Comparison of ENCODE assay signal across 8 cellular contexts in the genomic region with DNA sequence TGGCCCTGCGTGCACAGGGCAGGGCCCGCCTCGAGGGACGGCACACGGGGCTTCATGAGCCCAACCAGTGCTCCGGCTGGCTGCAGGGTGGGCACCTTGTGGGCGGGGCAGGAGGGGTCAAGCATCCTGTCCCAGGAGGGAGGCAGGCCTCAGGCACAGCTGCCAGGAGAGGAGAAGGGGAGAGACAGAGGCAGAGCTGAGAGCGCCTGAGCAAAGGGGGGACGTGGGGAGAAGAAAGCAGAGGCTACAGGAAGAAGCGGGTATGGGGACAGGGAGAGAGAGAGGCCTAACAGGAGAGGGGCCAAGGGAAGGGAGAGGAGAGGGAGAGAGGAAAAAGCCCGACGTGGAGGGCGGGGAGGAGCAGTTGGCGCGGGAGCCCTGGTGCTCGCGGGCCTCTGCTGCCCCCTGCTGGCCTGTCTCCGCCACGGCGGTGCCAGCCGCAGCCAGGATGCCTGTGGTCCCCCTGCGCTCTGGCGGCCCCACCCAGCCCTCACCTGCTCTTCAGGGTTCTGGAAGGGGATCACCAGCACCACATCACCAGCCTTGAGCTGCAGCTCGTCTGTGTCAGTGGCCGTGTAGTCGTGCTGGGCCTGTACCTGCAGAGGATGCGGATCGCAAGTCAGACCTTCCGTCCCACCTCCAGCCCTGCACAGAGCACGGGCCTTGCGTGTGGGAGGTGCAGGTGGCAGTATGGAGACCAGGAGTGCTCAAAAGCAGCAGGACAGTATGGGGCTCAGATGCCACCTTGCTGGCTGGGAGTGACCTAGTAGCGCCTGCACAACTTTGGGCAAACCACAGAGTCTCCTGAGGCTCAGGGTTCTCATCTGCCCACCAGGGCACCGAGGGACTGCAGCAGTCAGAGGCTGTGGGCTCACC. TPM values are rescaled to one million over a fixed set of nuclear protein-coding genes. Genes with fewer than 3 reads are reported as not detected.
DNase-seq lines count a peak whose midpoint lies in the region; ATAC-seq and TF ChIP-seq lines count a peak whose summit lies in the region.

No MANE protein-coding gene starts in this region.

- CTCF ChIA-PET in CD4-positive, alpha-beta T cell (lab: Charles Lee) = no interaction called here

- ATAC-seq in CD4-positive, alpha-beta T cell (ENCODE audit: poor library complexity) = peak; percentile 81
- ATAC-seq in GM19452 (IDR thresholded peaks at IDR 0.05; ENCODE audit: unreplicated experiment) = peak; percentile 69
- ATAC-seq in RWPE2 (ENCODE audit: low read depth) = peak; percentile 51; the same call in 2 of the 3 replicates
- peak; percentile 59 for ATAC-seq in gastroesophageal sphincter

- H3K4me2 ChIP-seq in parathyroid adenoma (ENCODE audit: low read length) = no peak overlapping the region

- H3K79me2 ChIP-seq in parathyroid adenoma = no peaks in the 10 kb centered on the region

- POLR2A ChIA-PET in CD4-positive, alpha-beta T cell (lab: Charles Lee) = no interaction called here

- no peaks in the 10 kb centered on the region for H3K27me3 Mint-ChIP-seq in CD4-positive, alpha-beta T cell

- no peak for TF ChIP-seq POLR2A in gastroesophageal sphincter (IDR thresholded peaks at IDR 0.05)
- no peak for TF ChIP-seq POLR2A in vagina (IDR thresholded peaks at IDR 0.05)

- no peak overlapping the region for H3K4me3 Mint-ChIP-seq in CD4-positive, alpha-beta T cell

- H3K9me3 Mint-ChIP-seq in CD4-positive, alpha-beta T cell = no peaks in the 10 kb centered on the region

- peak in 9 of 10 experiments; percentile 39 to 70 (median 54) for DNase-seq in CD4-positive, alpha-beta T cell
- DNase-seq in HT-29 (ENCODE audit: low spot score) (peak; percentile 55), RWPE2 (ENCODE audit: low spot score) (no peak), vagina (ENCODE audit: extremely low spot score in 2 of 2) (no peak)
- DNase-seq in activated naive CD4-positive, alpha-beta T cell (lab: John Stamatoyannopoulos, UW) = peak; percentile 20 to 50 (median 49)

- no peaks in the 10 kb centered on the region for H3K4me1 Mint-ChIP-seq in CD4-positive, alpha-beta T cell (ENCODE audit: low read depth)

- peaks cover 39% of the 10 kb centered on the region for H3K36me3 Mint-ChIP-seq in CD4-positive, alpha-beta T cell (ENCODE audit: low read depth)

- H3K27me3 ChIP-seq in CD4-positive, alpha-beta T cell (ENCODE audit: control insufficient read depth, insufficient read depth, low read length) = no peaks in the 10 kb centered on the region
- no peaks in the 10 kb centered on the region for H3K27me3 ChIP-seq in RWPE2 (ENCODE audit: insufficient read depth, poor library complexity, severe bottlenecking)
- no peaks in the 10 kb centered on the region for H3K27me3 ChIP-seq in gastroesophageal sphincter
- no peaks in the 10 kb centered on the region for H3K27me3 ChIP-seq in parathyroid adenoma (ENCODE audit: control insufficient read depth, insufficient read depth, low read length)
- no peaks in the 10 kb centered on the region for H3K27me3 ChIP-seq in vagina

- no peak overlapping the region for H3K27ac ChIP-seq in CD4-positive, alpha-beta T cell (ENCODE audit: low read depth, low read length)
- H3K27ac ChIP-seq in RWPE2 (ENCODE audit: poor library complexity, severe bottlenecking) (no peak overlapping the region), gastroesophageal sphincter (no peak overlapping the region), parathyroid adenoma (no peak overlapping the region), vagina (peak overlapping the region; percentile 75)

- H3K9me3 ChIP-seq in CD4-positive, alpha-beta T cell (ENCODE audit: control insufficient read depth, low read length) = no peaks in the 10 kb centered on the region
- H3K9me3 ChIP-seq in RWPE2 (ENCODE audit: severe bottlenecking) (no peaks in the 10 kb centered on the region), gastroesophageal sphincter (no peaks in the 10 kb centered on the region), parathyroid adenoma (ENCODE audit: control insufficient read depth, low read length) (no peaks in the 10 kb centered on the region), vagina (no peaks in the 10 kb centered on the region)

- intact Hi-C loops in CD4-positive, alpha-beta T cell (cut with DNase I, micrococcal nuclease) = loop anchor here in 1 of 2 experiments (5.0 kb wide), 1 partner anchor 523 kb away; no protein-coding TSS in a partner anchor
- intact Hi-C loops in vagina (cut with DNase I) = no loop called here

- H3K27ac Mint-ChIP-seq in CD4-positive, alpha-beta T cell = peak overlapping the region; percentile 36

- H3K4me1 ChIP-seq in RWPE2 (ENCODE audit: insufficient read depth, poor library complexity, severe bottlenecking) = no peaks in the 10 kb centered on the region
- H3K4me1 ChIP-seq in gastroesophageal sphincter = peaks cover 0 to 21% (median 0%) of the 10 kb centered on the region in 3 donors
- H3K4me1 ChIP-seq in parathyroid adenoma = no peaks in the 10 kb centered on the region
- peaks cover 25% of the 10 kb centered on the region for H3K4me1 ChIP-seq in vagina

- no peak overlapping the region for H2AFZ ChIP-seq in parathyroid adenoma

- H3K36me3 ChIP-seq in RWPE2 (ENCODE audit: low read depth) = no peaks in the 10 kb centered on the region
- H3K36me3 ChIP-seq in gastroesophageal sphincter = peaks cover 0 to 41% of the 10 kb centered on the region in 2 donors
- no peaks in the 10 kb centered on the region for H3K36me3 ChIP-seq in parathyroid adenoma (ENCODE audit: control insufficient read depth, insufficient read depth, low read length)
- no peaks in the 10 kb centered on the region for H3K36me3 ChIP-seq in vagina

- peak; percentile 86 for TF ChIP-seq CTCF in CD4-positive, alpha-beta T cell (IDR thresholded peaks at IDR 0.05)
- peak; percentile 90 for TF ChIP-seq CTCF in RWPE2 (IDR thresholded peaks at IDR 0.05; ENCODE audit: poor library complexity, severe bottlenecking)
- TF ChIP-seq CTCF in gastroesophageal sphincter (IDR thresholded peaks at IDR 0.05) = peak in 3 of 4 experiments; percentile 78 to 94 (median 91)
- peak; percentile 91 for TF ChIP-seq CTCF in parathyroid adenoma (IDR thresholded peaks at IDR 0.05)
- TF ChIP-seq CTCF in vagina (IDR thresholded peaks at IDR 0.05) = peak; percentile 72 to 97 (median 94)

- no peak overlapping the region for H3K9ac ChIP-seq in parathyroid adenoma

- H3K4me3 ChIP-seq in RWPE2 (ENCODE audit: severe bottlenecking) = no peak overlapping the region
- no peak overlapping the region for H3K4me3 ChIP-seq in gastroesophageal sphincter
- no peak overlapping the region for H3K4me3 ChIP-seq in parathyroid adenoma (ENCODE audit: low read depth, low read length)
- H3K4me3 ChIP-seq in vagina = no peak overlapping the region

- no peak for TF ChIP-seq EP300 in gastroesophageal sphincter (IDR thresholded peaks at IDR 0.05)

- WGBS in gastroesophageal sphincter (ENCODE audit: low coverage in 1 of 2), 2 donors = 0 to 23% methylated on average over 4 to 14 of the region's 33 CpGs

RNA-seq across cellular contexts. Expression of a gene that starts 56.8 kb away (rescaled TPM):
- 100 to 1,000 TPM in 1 of 2 experiments, 10 to 100 TPM in 1; 98.8 to 104 TPM for total RNA-seq in CD4-positive, alpha-beta T cell
- total RNA-seq in HT-29 (2014; rRNA removed; shearing (Covaris generic)) = 119 and 126 TPM in 2 replicates
- total RNA-seq in gastroesophageal sphincter (100 to 1,000 TPM in 1 of 4 donors, 10 to 100 TPM in 3; 36.1 to 101 (median 53.9) TPM), vagina (60.9 TPM)

Comparison
In these comparisons a context has a peak if more than half of its experiments do, and no peak if none do; other contexts are left out.
1. DNase-seq: peak in CD4-positive, alpha-beta T cell (9 of 10), HT-29 (single experiment) and activated naive CD4-positive, alpha-beta T cell (4 of 4); none in RWPE2 (single experiment) and vagina (0 of 2).
2. Peak in every context shown above with its lines, with median percentiles within 50 percentile points of each other: ATAC-seq and CTCF ChIP-seq.